8 cellular contexts compared by ENCODE assay signal in the genomic region with DNA sequence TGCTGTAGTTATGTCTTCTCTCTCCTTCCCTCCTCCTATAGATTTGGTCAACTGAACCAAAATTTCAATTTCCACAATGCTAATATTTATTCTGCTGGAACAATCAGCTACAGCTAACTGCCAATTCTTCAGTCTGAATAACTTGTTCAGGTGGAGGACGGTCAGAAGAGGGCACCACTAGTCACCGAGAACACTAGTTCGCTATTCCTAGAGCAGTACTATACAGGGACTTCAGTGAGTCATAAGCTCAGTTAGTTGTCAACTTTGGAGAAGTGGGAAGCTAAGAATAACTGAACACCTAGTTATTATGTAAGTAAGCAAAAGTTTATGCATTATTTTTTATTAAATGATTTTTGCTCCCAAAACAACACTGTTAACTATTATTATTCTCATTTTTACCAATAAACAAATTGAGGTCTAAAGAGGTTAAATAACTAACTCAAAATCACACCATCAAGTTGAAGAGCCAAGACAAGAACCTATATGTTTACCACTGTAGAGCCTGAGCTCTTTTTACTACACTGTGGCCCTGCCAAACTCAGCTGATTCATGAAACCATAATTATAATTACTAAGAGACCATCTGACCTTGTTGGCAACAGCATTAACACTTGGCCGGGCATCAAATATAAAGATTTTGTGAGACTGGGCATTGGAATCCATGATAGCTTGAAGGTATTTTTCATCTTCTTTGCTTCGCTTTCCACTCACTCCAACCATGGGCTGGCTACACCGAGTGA. TPM values are rescaled to one million over a fixed set of nuclear protein-coding genes. Genes with fewer than 3 reads are reported as not detected.
DNase-seq lines count a peak whose midpoint lies in the region; FAIRE-seq and TF ChIP-seq lines count a peak whose summit lies in the region.

No MANE protein-coding gene starts in this region.

- no peak for DNase-seq in AG09309 (ENCODE audit: low read depth)
- peak; percentile 2 for DNase-seq in GM12891 (ENCODE audit: insufficient read length, low spot score)
- peak; percentile 24 for DNase-seq in HK-2 (ENCODE audit: unreplicated experiment)
- peak; percentile 2 for DNase-seq in SHP77 treated with DMSO at 0.1 percent for 48 hours (lab: John Stamatoyannopoulos, UW)
- DNase-seq in caudate nucleus (lab: John Stamatoyannopoulos, UW): peak in 35 of 61 donors; percentile 2 to 63 (median 20)
- peak; percentile 71 for DNase-seq in left kidney (ENCODE audit: low read depth, low spot score)
- DNase-seq in superior temporal gyrus (ENCODE audit: extremely low spot score): peak; percentile 75
- no peak for DNase-seq in NCI-H1436 (lab: John Stamatoyannopoulos, UW)

- TF ChIP-seq POLR2A in GM12891 (IDR thresholded peaks at IDR 0.05; ENCODE audit: low read depth, low read length): no peak

- FAIRE-seq in GM12891 (lab: Jason Lieb, UNC): peak; percentile 66

- peak overlapping the region; percentile 29 for H3K27ac ChIP-seq in caudate nucleus (ENCODE audit: low read depth, low read length)

- no peak overlapping the region for H3K4me3 ChIP-seq in AG09309 (ENCODE audit: control insufficient read depth, low read depth, low read length)

- peak; percentile 56 for TF ChIP-seq CTCF in AG09309 (IDR thresholded peaks at IDR 0.05; ENCODE audit: control insufficient read depth, insufficient read depth, low read depth, low read length, missing control alignments)

TF ChIP-seq in GM12891, 5 proteins besides CTCF, POLR2A, EP300 and RAD21:
- no peak for TF ChIP-seq TAF1 (IDR thresholded peaks at IDR 0.05; ENCODE audit: low read depth, low read length)
- no peak for TF ChIP-seq SPI1 (IDR thresholded peaks at IDR 0.05; ENCODE audit: low read depth, low read length)
- no peak for TF ChIP-seq PAX5 (IDR thresholded peaks at IDR 0.05; ENCODE audit: insufficient read depth, low read length, severe bottlenecking)
- no peak for TF ChIP-seq POU2F2 (IDR thresholded peaks at IDR 0.05; ENCODE audit: low read depth, low read length)
- no peak for TF ChIP-seq POLR2AphosphoS5 (IDR thresholded peaks at IDR 0.05; ENCODE audit: low read depth, low read length)
TF ChIP-seq in GM12891: peak in this region for 0.

RNA-seq across cellular contexts. Expression of gene CEP57, which starts 59.0 kb away (rescaled TPM):
- 34.2 TPM for polyA plus RNA-seq in GM12891 (2012; ENCODE audit: low read depth, missing spikeins)

RNA-seq across cellular contexts. Expression of gene FAM76B, which starts 59.7 kb away (rescaled TPM):
- 19.0 TPM for polyA plus RNA-seq in GM12891 (2012; ENCODE audit: low read depth, missing spikeins)

Comparison
In these comparisons a context has a peak if more than half of its experiments do, and no peak if none do; other contexts are left out.
1. DNase-seq: peak in GM12891 (single experiment), HK-2 (single experiment), SHP77 treated with DMSO at 0.1 percent for 48 hours (single experiment), caudate nucleus (35 of 61), left kidney (single experiment) and superior temporal gyrus (single experiment); none in AG09309 (single experiment) and NCI-H1436 (single experiment).